14 cellular contexts compared by ENCODE assay signal in the genomic region with DNA sequence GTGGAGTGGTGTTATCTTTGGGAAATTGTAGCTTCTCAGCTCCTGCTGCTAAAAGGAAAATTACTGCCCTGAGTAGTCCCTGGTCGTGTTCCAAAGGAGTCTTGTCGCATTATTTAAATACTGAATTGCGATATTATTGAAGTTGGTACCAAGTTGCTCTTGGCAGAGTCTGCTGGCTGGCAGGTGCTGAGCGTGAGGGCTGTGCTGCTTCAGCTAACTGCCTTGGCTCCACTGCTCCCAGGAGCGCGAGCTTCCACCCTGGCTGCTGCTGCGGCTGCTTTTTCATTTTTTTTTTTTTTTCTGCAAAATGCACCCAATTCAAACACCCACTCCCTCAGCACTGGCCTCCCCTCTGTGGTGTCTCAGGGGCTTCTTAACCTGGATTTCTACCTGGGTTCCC.
DNase-seq lines count a peak whose midpoint lies in the region; ATAC-seq and TF ChIP-seq lines count a peak whose summit lies in the region.
"Had no signal": no experiment of that assay in that cellular context is flagged by ENCODE, and none has a peak within 500 bp of the region (broad histone marks: within the 10 kb centered on the region; RNA-seq: fewer than 3 reads in every experiment).

No MANE protein-coding gene starts in this region.

- no peaks in the 10 kb centered on the region for H3K36me3 ChIP-seq in adrenal gland (replicated peaks in 1 of 2)
- H3K36me3 ChIP-seq: BE2C, HAP-1 had no signal

- no peak for TF ChIP-seq POLR2A in adrenal gland (IDR thresholded peaks at IDR 0.05)

- H3K27ac Mint-ChIP-seq in WTC11: no peak overlapping the region
- peak overlapping the region; percentile 44 for H3K27ac Mint-ChIP-seq in nephron progenitor cell
- H3K27ac Mint-ChIP-seq in natural killer cell: no peak overlapping the region

- POLR2A ChIA-PET in WTC11 (lab: Charles Lee): interaction anchor here (0.7 kb wide), 1 partner anchor 402 kb away, joined by 4 read pairs; no protein-coding TSS in a partner anchor

- in situ Hi-C loops in G401 (cut with HindIII; ENCODE audit: low sequenced_read_pairs): no loop called here

- no peak overlapping the region for H3K4me3 ChIP-seq in adrenal gland
- H3K4me3 ChIP-seq: GM23248, HAP-1 had no signal

- CTCF ChIA-PET in WTC11 (lab: Charles Lee): interaction anchor here (0.5 to 2.3 kb wide), 7 partner anchors 10 to 753 kb away, joined by 3 to 11 read pairs (median 3); no protein-coding TSS in a partner anchor

- WGBS in adrenal gland, 4 donors: 87 to 95% (median 93%) methylated on average over 7 of the region's 7 CpGs

- H3K4me3 Mint-ChIP-seq in WTC11: no peak overlapping the region
- peak overlapping the region; percentile 29 for H3K4me3 Mint-ChIP-seq in nephron progenitor cell
- H3K4me3 Mint-ChIP-seq in natural killer cell: no peak overlapping the region

- no peak overlapping the region for H3K27ac ChIP-seq in adrenal gland
- H3K27ac ChIP-seq: C4-2B, GM23248 had no signal

- H3K4me1 ChIP-seq in adrenal gland (replicated peaks in 1 of 2): no peaks in the 10 kb centered on the region
- H3K4me1 ChIP-seq: BE2C, HAP-1 had no signal

- H3K36me3 Mint-ChIP-seq in WTC11: no peaks in the 10 kb centered on the region
- no peaks in the 10 kb centered on the region for H3K36me3 Mint-ChIP-seq in nephron progenitor cell (ENCODE audit: low read depth)
- no peaks in the 10 kb centered on the region for H3K36me3 Mint-ChIP-seq in natural killer cell
- H3K36me3 Mint-ChIP-seq: CD4-positive, alpha-beta memory T cell had no signal

- DNase-seq in G401 (ENCODE audit: low spot score) (peak; percentile 52), NCI-H1105 (lab: John Stamatoyannopoulos, UW) (peak; percentile 38), WTC11 (ENCODE audit: low spot score) (no peak), nephron progenitor cell (no peak), amniotic stem cell (lab: John Stamatoyannopoulos, UW) (no peak), germinal center (ENCODE audit: low spot score) (no peak), natural killer cell (no peak), adrenal gland (no peak)
- DNase-seq: BE2C; CD4-positive, alpha-beta memory T cell; DMS79; GM23248 had no signal

- ATAC-seq in WTC11: peak; percentile 40; the same call in 1 of the 2 replicates
- ATAC-seq in natural killer cell: no peak

- peaks cover 44% of the 10 kb centered on the region for H3K4me1 Mint-ChIP-seq in WTC11
- peaks cover 57% of the 10 kb centered on the region for H3K4me1 Mint-ChIP-seq in nephron progenitor cell
- H3K4me1 Mint-ChIP-seq in natural killer cell: peaks cover 0 to 3% of the 10 kb centered on the region in 2 donors

- H3K27me3 Mint-ChIP-seq in WTC11 (ENCODE audit: low read depth) (peaks cover 3% of the 10 kb centered on the region; the same call in 1 of the 2 replicates), nephron progenitor cell (ENCODE audit: low read depth, poor library complexity) (peaks cover 10% of the 10 kb centered on the region), natural killer cell (ENCODE audit: low read depth in 2 of 2) (peaks cover 8 to 15% of the 10 kb centered on the region in 2 donors)
- H3K27me3 Mint-ChIP-seq: CD4-positive, alpha-beta memory T cell had no signal

- H3K9me3 Mint-ChIP-seq in WTC11: no peaks in the 10 kb centered on the region
- H3K9me3 Mint-ChIP-seq in nephron progenitor cell: no peaks in the 10 kb centered on the region
- no peaks in the 10 kb centered on the region for H3K9me3 Mint-ChIP-seq in natural killer cell
- H3K9me3 Mint-ChIP-seq: CD4-positive, alpha-beta memory T cell had no signal

- no peaks in the 10 kb centered on the region for H3K27me3 ChIP-seq in adrenal gland
- H3K27me3 ChIP-seq: BE2C had no signal

- TF ChIP-seq CTCF in WTC11 (IDR thresholded peaks at IDR 0.05) (no peak), nephron progenitor cell (IDR thresholded peaks at IDR 0.05) (no peak), natural killer cell (IDR thresholded peaks at IDR 0.05) (no peak), adrenal gland (IDR thresholded peaks at IDR 0.05) (no peak)

- intact Hi-C loops in natural killer cell (cut with micrococcal nuclease): no loop called here
- intact Hi-C loops in adrenal gland (cut with DNase I): no loop called here

- no peaks in the 10 kb centered on the region for H3K9me3 ChIP-seq in adrenal gland (replicated peaks in 1 of 3)
- H3K9me3 ChIP-seq: BE2C, HAP-1 had no signal

TF ChIP-seq in WTC11, 78 proteins besides CTCF, POLR2A, EP300 and RAD21:
- TF ChIP-seq TEAD4 (CRISPR knock-in tag; IDR thresholded peaks at IDR 0.05): no peak
- TF ChIP-seq, protein P1, sequence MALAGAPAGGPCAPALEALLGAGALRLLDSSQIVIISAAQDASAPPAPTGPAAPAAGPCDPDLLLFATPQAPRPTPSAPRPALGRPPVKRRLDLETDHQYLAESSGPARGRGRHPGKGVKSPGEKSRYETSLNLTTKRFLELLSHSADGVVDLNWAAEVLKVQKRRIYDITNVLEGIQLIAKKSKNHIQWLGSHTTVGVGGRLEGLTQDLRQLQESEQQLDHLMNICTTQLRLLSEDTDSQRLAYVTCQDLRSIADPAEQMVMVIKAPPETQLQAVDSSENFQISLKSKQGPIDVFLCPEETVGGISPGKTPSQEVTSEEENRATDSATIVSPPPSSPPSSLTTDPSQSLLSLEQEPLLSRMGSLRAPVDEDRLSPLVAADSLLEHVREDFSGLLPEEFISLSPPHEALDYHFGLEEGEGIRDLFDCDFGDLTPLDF (CRISPR knock-in tag; IDR thresholded peaks at IDR 0.05): no peak
- no peak for TF ChIP-seq GTF2I (CRISPR knock-in tag; conservative IDR thresholded peaks at IDR 0.05)
- TF ChIP-seq, protein P2, sequence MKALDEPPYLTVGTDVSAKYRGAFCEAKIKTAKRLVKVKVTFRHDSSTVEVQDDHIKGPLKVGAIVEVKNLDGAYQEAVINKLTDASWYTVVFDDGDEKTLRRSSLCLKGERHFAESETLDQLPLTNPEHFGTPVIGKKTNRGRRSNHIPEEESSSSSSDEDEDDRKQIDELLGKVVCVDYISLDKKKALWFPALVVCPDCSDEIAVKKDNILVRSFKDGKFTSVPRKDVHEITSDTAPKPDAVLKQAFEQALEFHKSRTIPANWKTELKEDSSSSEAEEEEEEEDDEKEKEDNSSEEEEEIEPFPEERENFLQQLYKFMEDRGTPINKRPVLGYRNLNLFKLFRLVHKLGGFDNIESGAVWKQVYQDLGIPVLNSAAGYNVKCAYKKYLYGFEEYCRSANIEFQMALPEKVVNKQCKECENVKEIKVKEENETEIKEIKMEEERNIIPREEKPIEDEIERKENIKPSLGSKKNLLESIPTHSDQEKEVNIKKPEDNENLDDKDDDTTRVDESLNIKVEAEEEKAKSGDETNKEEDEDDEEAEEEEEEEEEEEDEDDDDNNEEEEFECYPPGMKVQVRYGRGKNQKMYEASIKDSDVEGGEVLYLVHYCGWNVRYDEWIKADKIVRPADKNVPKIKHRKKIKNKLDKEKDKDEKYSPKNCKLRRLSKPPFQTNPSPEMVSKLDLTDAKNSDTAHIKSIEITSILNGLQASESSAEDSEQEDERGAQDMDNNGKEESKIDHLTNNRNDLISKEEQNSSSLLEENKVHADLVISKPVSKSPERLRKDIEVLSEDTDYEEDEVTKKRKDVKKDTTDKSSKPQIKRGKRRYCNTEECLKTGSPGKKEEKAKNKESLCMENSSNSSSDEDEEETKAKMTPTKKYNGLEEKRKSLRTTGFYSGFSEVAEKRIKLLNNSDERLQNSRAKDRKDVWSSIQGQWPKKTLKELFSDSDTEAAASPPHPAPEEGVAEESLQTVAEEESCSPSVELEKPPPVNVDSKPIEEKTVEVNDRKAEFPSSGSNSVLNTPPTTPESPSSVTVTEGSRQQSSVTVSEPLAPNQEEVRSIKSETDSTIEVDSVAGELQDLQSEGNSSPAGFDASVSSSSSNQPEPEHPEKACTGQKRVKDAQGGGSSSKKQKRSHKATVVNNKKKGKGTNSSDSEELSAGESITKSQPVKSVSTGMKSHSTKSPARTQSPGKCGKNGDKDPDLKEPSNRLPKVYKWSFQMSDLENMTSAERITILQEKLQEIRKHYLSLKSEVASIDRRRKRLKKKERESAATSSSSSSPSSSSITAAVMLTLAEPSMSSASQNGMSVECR (CRISPR knock-in tag; IDR thresholded peaks at IDR 0.05; ENCODE audit: borderline replicate concordance): no peak
- TF ChIP-seq MXD4 (CRISPR knock-in tag; IDR thresholded peaks at IDR 0.05; ENCODE audit: borderline replicate concordance): no peak

Comparison
In these comparisons a context has a peak if more than half of its experiments do, and no peak if none do; other contexts are left out.
1. DNase-seq: peak in G401 (single experiment) and NCI-H1105 (single experiment); none in WTC11 (single experiment), nephron progenitor cell (single experiment), amniotic stem cell (single experiment), germinal center (single experiment), natural killer cell (single experiment) and adrenal gland (0 of 7).